In genomic region chr10:71707240-71707789, GRCh38 we compare ENCODE assay signal across 18 cellular contexts. TPM values are rescaled to one million over a fixed set of nuclear protein-coding genes. Genes with fewer than 3 reads are reported as not detected.
DNase-seq lines count a peak whose midpoint lies in the region; ATAC-seq, FAIRE-seq and TF ChIP-seq lines count a peak whose summit lies in the region.
"Had no signal": no experiment of that assay in that cellular context is flagged by ENCODE, and none has a peak within 500 bp of the region (broad histone marks: within the 10 kb centered on the region; RNA-seq: fewer than 3 reads in every experiment).

No MANE protein-coding gene starts in this region.

- peak overlapping the region; percentile 24 for H2AK5ac ChIP-seq in neuronal stem cell (ENCODE audit: low read depth, low read length)

- no peak overlapping the region for H4K91ac ChIP-seq in neuronal stem cell (ENCODE audit: low read depth, low read length, poor library complexity)

- no peak overlapping the region for H3K4ac ChIP-seq in neuronal stem cell (ENCODE audit: low read length)

- H3K9me3 Mint-ChIP-seq in CD4-positive, CD25-positive, alpha-beta regulatory T cell, result no peaks in the 10 kb centered on the region
- H3K9me3 Mint-ChIP-seq: CD8-positive, alpha-beta T cell; IgD-negative memory B cell had no signal

- H2BK15ac ChIP-seq in neuronal stem cell (ENCODE audit: low read length), result no peak overlapping the region

- H3K9me3 ChIP-seq in CD4-positive, CD25-positive, alpha-beta regulatory T cell (ENCODE audit: control insufficient read depth in 2 of 2, low read length in 2 of 2), result no peaks in the 10 kb centered on the region
- no peaks in the 10 kb centered on the region for H3K9me3 ChIP-seq in neuronal stem cell (replicated peaks in 1 of 2; ENCODE audit: control insufficient read depth in 2 of 2, insufficient read depth in 1 of 2, low read depth in 1 of 2, low read length in 2 of 2)
- H3K9me3 ChIP-seq: BE2C, SJSA1 had no signal

- peak overlapping the region; percentile 21 for H2BK5ac ChIP-seq in neuronal stem cell (ENCODE audit: low read length)

- H3K4me1 ChIP-seq in CD4-positive, CD25-positive, alpha-beta regulatory T cell (ENCODE audit: control insufficient read depth, insufficient read depth, low read length, poor library complexity, severe bottlenecking), result peaks cover 15% of the 10 kb centered on the region
- H3K4me1 ChIP-seq in neuronal stem cell (ENCODE audit: control insufficient read depth in 2 of 2, insufficient read depth in 1 of 2, low read depth in 1 of 2, low read length in 2 of 2), result peaks cover 0 to 1% of the 10 kb centered on the region in 2 donors
- H3K4me1 ChIP-seq: BE2C, SJSA1 had no signal

- H3K79me1 ChIP-seq in neuronal stem cell (ENCODE audit: low read depth, low read length), result no peaks in the 10 kb centered on the region

- peak; percentile 32 for FAIRE-seq in bronchial epithelial cell (lab: Jason Lieb, UNC)
- FAIRE-seq: RCC 7860 had no signal

- no peak overlapping the region for H3K4me2 ChIP-seq in neuronal stem cell (ENCODE audit: insufficient read depth, low read length, poor library complexity, severe bottlenecking)

- no peaks in the 10 kb centered on the region for H3K27me3 ChIP-seq in CD4-positive, CD25-positive, alpha-beta regulatory T cell (ENCODE audit: control insufficient read depth, insufficient read depth, low read length)
- no peaks in the 10 kb centered on the region for H3K27me3 ChIP-seq in HL-60 (ENCODE audit: insufficient read depth, poor library complexity, severe bottlenecking)
- no peaks in the 10 kb centered on the region for H3K27me3 ChIP-seq in bronchial epithelial cell (ENCODE audit: control insufficient read depth, insufficient read depth, low read length)
- H3K27me3 ChIP-seq in neuronal stem cell (ENCODE audit: control insufficient read depth in 3 of 3, insufficient read depth in 3 of 3, low read depth in 1 of 3, low read length in 3 of 3), result peaks cover 0 to 12% (median 0%) of the 10 kb centered on the region in 3 experiments
- H3K27me3 ChIP-seq: BE2C, SJSA1 had no signal

- peak overlapping the region in 2 of 3 donors; percentile 59 to 82 for H3K27ac Mint-ChIP-seq in CD4-positive, CD25-positive, alpha-beta regulatory T cell
- H3K27ac Mint-ChIP-seq: CD8-positive, alpha-beta T cell had no signal

- no peak overlapping the region for H2BK120ac ChIP-seq in neuronal stem cell (ENCODE audit: low read depth, low read length)

- H3K36me3 ChIP-seq in CD4-positive, CD25-positive, alpha-beta regulatory T cell (ENCODE audit: control insufficient read depth, insufficient read depth, low read length), result no peaks in the 10 kb centered on the region
- H3K36me3 ChIP-seq in bronchial epithelial cell (ENCODE audit: control insufficient read depth, insufficient read depth, low read length) (no peaks in the 10 kb centered on the region), neuronal stem cell (replicated peaks in 1 of 2; ENCODE audit: control insufficient read depth in 2 of 2, insufficient read depth in 2 of 2, low read length in 2 of 2) (no peaks in the 10 kb centered on the region)
- H3K36me3 ChIP-seq: BE2C, SJSA1 had no signal

- H4K8ac ChIP-seq in neuronal stem cell (ENCODE audit: low read depth, low read length), result no peak overlapping the region

- no CpG with 5 or more reads among the region's 5 CpGs for WGBS in neuronal stem cell (ENCODE audit: extremely low coverage in 2 of 2, insufficient read length in 2 of 2, insufficient replicate concordance in 1 of 2), 2 donors

- H3K18ac ChIP-seq in neuronal stem cell (ENCODE audit: low read length), result peak overlapping the region; percentile 62

- no peak overlapping the region for H3K9ac ChIP-seq in neuronal stem cell (ENCODE audit: low read depth, low read length, poor library complexity)

- H3K14ac ChIP-seq in neuronal stem cell (ENCODE audit: low read length), result no peak overlapping the region

- no peak for DNase-seq in CD4-positive, CD25-positive, alpha-beta regulatory T cell
- DNase-seq in HL-60 (ENCODE audit: low read depth in 1 of 2, low spot score in 1 of 2), result no peak
- DNase-seq in bronchial epithelial cell (ENCODE audit: low read depth), result no peak
- no peak for DNase-seq in neuronal stem cell (ENCODE audit: low spot score)
- no peak for DNase-seq in stimulated activated CD4-positive, alpha-beta T cell treated with anti-CD3 and anti-CD28 coated beads, Interleukin-4, amount 100 ng/mL, for 24 hours
- no peak for DNase-seq in OCI-M2 (lab: John Stamatoyannopoulos, UW; ENCODE audit: unreplicated experiment)
- DNase-seq in SIG-M5 treated with dmso at 0.1 percent for 504 hours (lab: John Stamatoyannopoulos, UW; ENCODE audit: unreplicated experiment), result no peak
- DNase-seq: DND-41, GOT3, NCI-H2081 treated with DMSO at 0.1 percent for 48 hours, NCI-H524 treated with DMSO at 0.1 percent for 48 hours had no signal

- no peak overlapping the region for H2BK12ac ChIP-seq in neuronal stem cell (ENCODE audit: low read length)

- H3K4me3 Mint-ChIP-seq in CD4-positive, CD25-positive, alpha-beta regulatory T cell, result peak overlapping the region in 1 of 4 donors; percentile 48

- no peaks in the 10 kb centered on the region for H3K36me3 Mint-ChIP-seq in CD4-positive, CD25-positive, alpha-beta regulatory T cell
- H3K36me3 Mint-ChIP-seq: CD8-positive, alpha-beta T cell; IgD-negative memory B cell had no signal

- H3K23ac ChIP-seq in neuronal stem cell (ENCODE audit: low read depth, low read length, poor library complexity), result no peak overlapping the region

- no peak overlapping the region for H3K4me3 ChIP-seq in CD4-positive, CD25-positive, alpha-beta regulatory T cell (ENCODE audit: low read depth, low read length)
- H3K4me3 ChIP-seq in HL-60 (replicated peaks; ENCODE audit: insufficient read depth, low read length) (no peak overlapping the region), bronchial epithelial cell (ENCODE audit: low read depth, low read length) (no peak overlapping the region), neuronal stem cell (ENCODE audit: low read length in 2 of 2) (peak overlapping the region in 1 of 2 donors; percentile 1)
- H3K4me3 ChIP-seq: SJSA1 had no signal

- ATAC-seq in CD4-positive, CD25-positive, alpha-beta regulatory T cell (ENCODE audit: low read depth in 2 of 2), result no peak

- H3K4me1 Mint-ChIP-seq in CD4-positive, CD25-positive, alpha-beta regulatory T cell, result peaks cover 2 to 41% (median 14%) of the 10 kb centered on the region in 4 donors

- no peaks in the 10 kb centered on the region for H3K27me3 Mint-ChIP-seq in CD4-positive, CD25-positive, alpha-beta regulatory T cell
- H3K27me3 Mint-ChIP-seq: IgD-negative memory B cell had no signal

- no peak overlapping the region for H2AFZ ChIP-seq in neuronal stem cell (ENCODE audit: low read length)

- TF ChIP-seq CTCF in HL-60 (IDR thresholded peaks at IDR 0.05; ENCODE audit: insufficient read depth, low read length) (no peak), bronchial epithelial cell (IDR thresholded peaks at IDR 0.05; ENCODE audit: insufficient read depth, low read length, severe bottlenecking) (no peak)

- H3K27ac ChIP-seq in CD4-positive, CD25-positive, alpha-beta regulatory T cell (ENCODE audit: insufficient read depth, low read length, poor library complexity, severe bottlenecking), result no peak overlapping the region
- H3K27ac ChIP-seq in HL-60 (replicated peaks), result 0 out of 2 replicates have a peak overlapping the region, but pooled peaks have one; percentile 4
- H3K27ac ChIP-seq in neuronal stem cell (replicated peaks; ENCODE audit: low read length), result no peak overlapping the region
- H3K27ac ChIP-seq: SJSA1 had no signal

RNA-seq across cellular contexts. Expression of gene C10orf105, which starts 12.3 kb away (rescaled TPM):
- total RNA-seq in CD4-positive, CD25-positive, alpha-beta regulatory T cell, result 0.52 TPM
- under 1 TPM in 2 of 4 donors, not detected in 2; 0.05 to 0.20 TPM for polyA plus RNA-seq in CD4-positive, CD25-positive, alpha-beta regulatory T cell
- total RNA-seq in bronchial epithelial cell, result not detected in 2 replicates
- 1.4 TPM for polyA plus RNA-seq in neuronal stem cell (2013, experiment 1 of 2)
- 1.3 TPM for polyA plus RNA-seq in neuronal stem cell (2013, experiment 2 of 2)
- total RNA-seq: A673, MCF 10A, SJSA1 had no signal
- polyA plus RNA-seq: IgD-negative memory B cell had no signal
